In genomic region chr2:178522950-178523595, GRCh38 we compare ENCODE assay signal across 8 cellular contexts. TPM values are rescaled to one million over a fixed set of nuclear protein-coding genes. Genes with fewer than 3 reads are reported as not detected.
DNase-seq lines count a peak whose midpoint lies in the region; ATAC-seq and TF ChIP-seq lines count a peak whose summit lies in the region.

No MANE protein-coding gene starts in this region.

- H3K9me2 ChIP-seq in OCI-LY1 (ENCODE audit: low read depth, low read length): no peaks in the 10 kb centered on the region

- H3K27me3 ChIP-seq in OCI-LY1 (ENCODE audit: insufficient read depth, low read length) (no peaks in the 10 kb centered on the region), esophagus muscularis mucosa (no peaks in the 10 kb centered on the region), muscle layer of colon (ENCODE audit: control insufficient read depth in 1 of 2, insufficient read depth in 2 of 2, low read length in 2 of 2) (no peaks in the 10 kb centered on the region)

- peak overlapping the region; percentile 95 for H3K4me3 Mint-ChIP-seq in activated T-cell treated with anti-CD3 and anti-CD28 coated beads, Interleukin-2, amount 50 U/mL, for 24 hours

- TF ChIP-seq CTCF in OCI-LY1 (IDR thresholded peaks at IDR 0.05; ENCODE audit: low read length) (peak; percentile 94), esophagus muscularis mucosa (IDR thresholded peaks at IDR 0.05) (peak; percentile 62 to 79 (median 77))

- TF ChIP-seq POLR2A in esophagus muscularis mucosa (IDR thresholded peaks at IDR 0.05; ENCODE audit: low read depth): no peak

- TF ChIP-seq EP300 in esophagus muscularis mucosa (IDR thresholded peaks at IDR 0.05): no peak

- no peaks in the 10 kb centered on the region for H4K20me1 ChIP-seq in OCI-LY1 (ENCODE audit: insufficient read depth, low read length)

- H3K4me1 ChIP-seq in OCI-LY1 (ENCODE audit: insufficient read depth, low read length, severe bottlenecking) (peaks cover 15% of the 10 kb centered on the region), esophagus muscularis mucosa (peaks cover 0 to 13% (median 10%) of the 10 kb centered on the region in 4 donors), muscle layer of colon (ENCODE audit: insufficient read depth, low read length) (no peaks in the 10 kb centered on the region)

- H3K9me3 ChIP-seq in OCI-LY1 (ENCODE audit: low read length): no peaks in the 10 kb centered on the region
- H3K9me3 ChIP-seq in esophagus muscularis mucosa: no peaks in the 10 kb centered on the region
- H3K9me3 ChIP-seq in muscle layer of colon (ENCODE audit: low read length): no peaks in the 10 kb centered on the region

- intact Hi-C loops in esophagus muscularis mucosa (cut with DNase I): loop anchor here (10.0 kb wide), 1 partner anchor 78 kb away; no protein-coding TSS in a partner anchor

- H3K4me2 ChIP-seq in OCI-LY1 (ENCODE audit: low read length): peak overlapping the region; percentile 87

- peaks cover 63% of the 10 kb centered on the region for H3K4me1 Mint-ChIP-seq in activated T-cell treated with anti-CD3 and anti-CD28 coated beads, Interleukin-2, amount 50 U/mL, for 24 hours (ENCODE audit: low read depth)

- 20% methylated on average over 25 of the region's 25 CpGs for WGBS in esophagus muscularis mucosa

- ATAC-seq in HG03457 (IDR thresholded peaks at IDR 0.05; ENCODE audit: unreplicated experiment): peak; percentile 88

- no peaks in the 10 kb centered on the region for H3K27me3 Mint-ChIP-seq in activated T-cell treated with anti-CD3 and anti-CD28 coated beads, Interleukin-2, amount 50 U/mL, for 24 hours

- H3F3A ChIP-seq in OCI-LY1 (ENCODE audit: insufficient read depth, low read length): no peaks in the 10 kb centered on the region

- H3K4me3 ChIP-seq in OCI-LY1 (ENCODE audit: low read depth, low read length, poor library complexity, severe bottlenecking) (peak overlapping the region; percentile 91), esophagus muscularis mucosa (peak overlapping the region; percentile 55 to 73 (median 70)), muscle layer of colon (ENCODE audit: low read depth in 1 of 2, low read length in 2 of 2) (peak overlapping the region; percentile 53 to 67)

- peaks cover 60% of the 10 kb centered on the region for H3K36me3 Mint-ChIP-seq in activated T-cell treated with anti-CD3 and anti-CD28 coated beads, Interleukin-2, amount 50 U/mL, for 24 hours (ENCODE audit: low read depth)

- H3K36me3 ChIP-seq in OCI-LY1 (ENCODE audit: insufficient read depth, low read length): peaks cover 24% of the 10 kb centered on the region
- peaks cover 7 to 38% (median 12%) of the 10 kb centered on the region in 4 donors for H3K36me3 ChIP-seq in esophagus muscularis mucosa
- peaks cover 9% of the 10 kb centered on the region for H3K36me3 ChIP-seq in muscle layer of colon (ENCODE audit: insufficient read depth, low read length)

- peak overlapping the region; percentile 95 for H3K27ac Mint-ChIP-seq in activated T-cell treated with anti-CD3 and anti-CD28 coated beads, Interleukin-2, amount 50 U/mL, for 24 hours

- H2AFZ ChIP-seq in OCI-LY1 (ENCODE audit: low read length): peak overlapping the region; percentile 84

- H3K9ac ChIP-seq in OCI-LY1 (ENCODE audit: low read length) (peak overlapping the region; percentile 93), muscle layer of colon (ENCODE audit: low read length) (peak overlapping the region; percentile 69)

- H3K9me3 Mint-ChIP-seq in activated T-cell treated with anti-CD3 and anti-CD28 coated beads, Interleukin-2, amount 50 U/mL, for 24 hours: peaks cover 5% of the 10 kb centered on the region

- H3K27ac ChIP-seq in OCI-LY1 (ENCODE audit: low read depth, low read length, poor library complexity, severe bottlenecking) (peak overlapping the region; percentile 49), esophagus muscularis mucosa (replicated peaks in 1 of 4) (peak overlapping the region; percentile 75 to 83 (median 78)), muscle layer of colon (ENCODE audit: low read depth, low read length) (peak overlapping the region; percentile 39)

- DNase-seq in C1 segment of cervical spinal cord (lab: John Stamatoyannopoulos, UW): peak in 13 of 14 donors; percentile 11 to 77 (median 63)
- DNase-seq in GM19238 (ENCODE audit: insufficient read length, low spot score): peak; percentile 44
- peak; percentile 87 for DNase-seq in activated T-cell treated with anti-CD3 and anti-CD28 coated beads, Interleukin-2, amount 50 U/mL, for 24 hours
- DNase-seq in esophagus muscularis mucosa (ENCODE audit: extremely low spot score): peak; percentile 94
- DNase-seq in stimulated activated CD8-positive, alpha-beta memory T cell treated with anti-CD3 and anti-CD28 coated beads, Interleukin-4, amount 100 ng/mL, for 48 hours: peak; percentile 83

- H3K79me2 ChIP-seq in OCI-LY1 (ENCODE audit: insufficient read depth, low read length): peaks cover 35% of the 10 kb centered on the region

RNA-seq across cellular contexts. Expression of gene PLEKHA3, which starts 42.8 kb away (rescaled TPM):
- 10 to 100 TPM; 20.8 to 30.0 (median 26.5) TPM for total RNA-seq in esophagus muscularis mucosa

RNA-seq across cellular contexts. Expression of gene FKBP7, which starts 44.7 kb away (rescaled TPM):
- total RNA-seq in esophagus muscularis mucosa: 10 to 100 TPM; 13.3 to 15.0 (median 14.7) TPM

Comparison
In these comparisons a context has a peak if more than half of its experiments do, and no peak if none do; other contexts are left out.
1. Peak in every context shown above with its lines: DNase-seq, ATAC-seq, H3K4me3 ChIP-seq and H3K27ac ChIP-seq.
2. DNase-seq: peak in every context shown above with its lines; median percentile 94 in esophagus muscularis mucosa; 87 in activated T-cell treated with anti-CD3 and anti-CD28 coated beads, Interleukin-2, amount 50 U/mL, for 24 hours; 83 in stimulated activated CD8-positive, alpha-beta memory T cell treated with anti-CD3 and anti-CD28 coated beads, Interleukin-4, amount 100 ng/mL, for 48 hours; 63 in C1 segment of cervical spinal cord; 44 in GM19238.